In genomic region chr13:99436686-99437416, GRCh38 we compare ENCODE assay signal across 1 cellular context.
TF ChIP-seq lines count a peak whose summit lies in the region.

No MANE protein-coding gene starts in this region.

TF ChIP-seq in HepG2, 621 proteins besides CTCF, POLR2A, EP300 and RAD21 (continued from another document and continues in another):
- TF ChIP-seq MED1 (CRISPR knock-in tag; IDR thresholded peaks at IDR 0.05) (0 out of 2 replicates have a peak, but pooled peaks have one; percentile 21), BORCS8-MEF2B (CRISPR knock-in tag; IDR thresholded peaks at IDR 0.05) (no peak), HDAC1 (CRISPR knock-in tag; IDR thresholded peaks at IDR 0.05) (no peak), FOSL2 (CRISPR knock-in tag; IDR thresholded peaks at IDR 0.05) (peak; percentile 59), SALL1 (CRISPR knock-in tag; IDR thresholded peaks at IDR 0.05) (peak; percentile 61; the same call in 1 of the 2 replicates), ZSCAN21 (CRISPR knock-in tag; IDR thresholded peaks at IDR 0.05; ENCODE audit: borderline replicate concordance) (peak; percentile 11; the same call in 1 of the 2 replicates), ZNF703 (CRISPR knock-in tag; IDR thresholded peaks at IDR 0.05; ENCODE audit: borderline replicate concordance) (no peak), ZNF777 (CRISPR knock-in tag; IDR thresholded peaks at IDR 0.05) (0 out of 2 replicates have a peak, but pooled peaks have one; percentile 25), ELF3 (CRISPR knock-in tag; IDR thresholded peaks at IDR 0.05) (peak; percentile 29; the same call in 1 of the 2 replicates), ZFX (CRISPR knock-in tag; IDR thresholded peaks at IDR 0.05; ENCODE audit: low read depth) (peak; percentile 10; the same call in 1 of the 2 replicates), ZNF781 (CRISPR knock-in tag; IDR thresholded peaks at IDR 0.05; ENCODE audit: borderline replicate concordance, not compliant biosample characterization) (peak; percentile 50), ZNF574 (CRISPR knock-in tag; IDR thresholded peaks at IDR 0.05) (0 out of 2 replicates have a peak, but pooled peaks have one; percentile 40), PATZ1 (CRISPR knock-in tag; IDR thresholded peaks at IDR 0.05) (peak; percentile 41; the same call in 1 of the 2 replicates)
- TF ChIP-seq, protein P1, sequence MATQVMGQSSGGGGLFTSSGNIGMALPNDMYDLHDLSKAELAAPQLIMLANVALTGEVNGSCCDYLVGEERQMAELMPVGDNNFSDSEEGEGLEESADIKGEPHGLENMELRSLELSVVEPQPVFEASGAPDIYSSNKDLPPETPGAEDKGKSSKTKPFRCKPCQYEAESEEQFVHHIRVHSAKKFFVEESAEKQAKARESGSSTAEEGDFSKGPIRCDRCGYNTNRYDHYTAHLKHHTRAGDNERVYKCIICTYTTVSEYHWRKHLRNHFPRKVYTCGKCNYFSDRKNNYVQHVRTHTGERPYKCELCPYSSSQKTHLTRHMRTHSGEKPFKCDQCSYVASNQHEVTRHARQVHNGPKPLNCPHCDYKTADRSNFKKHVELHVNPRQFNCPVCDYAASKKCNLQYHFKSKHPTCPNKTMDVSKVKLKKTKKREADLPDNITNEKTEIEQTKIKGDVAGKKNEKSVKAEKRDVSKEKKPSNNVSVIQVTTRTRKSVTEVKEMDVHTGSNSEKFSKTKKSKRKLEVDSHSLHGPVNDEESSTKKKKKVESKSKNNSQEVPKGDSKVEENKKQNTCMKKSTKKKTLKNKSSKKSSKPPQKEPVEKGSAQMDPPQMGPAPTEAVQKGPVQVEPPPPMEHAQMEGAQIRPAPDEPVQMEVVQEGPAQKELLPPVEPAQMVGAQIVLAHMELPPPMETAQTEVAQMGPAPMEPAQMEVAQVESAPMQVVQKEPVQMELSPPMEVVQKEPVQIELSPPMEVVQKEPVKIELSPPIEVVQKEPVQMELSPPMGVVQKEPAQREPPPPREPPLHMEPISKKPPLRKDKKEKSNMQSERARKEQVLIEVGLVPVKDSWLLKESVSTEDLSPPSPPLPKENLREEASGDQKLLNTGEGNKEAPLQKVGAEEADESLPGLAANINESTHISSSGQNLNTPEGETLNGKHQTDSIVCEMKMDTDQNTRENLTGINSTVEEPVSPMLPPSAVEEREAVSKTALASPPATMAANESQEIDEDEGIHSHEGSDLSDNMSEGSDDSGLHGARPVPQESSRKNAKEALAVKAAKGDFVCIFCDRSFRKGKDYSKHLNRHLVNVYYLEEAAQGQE (IDR thresholded peaks at IDR 0.05; ENCODE audit: borderline replicate concordance in 1 of 2, low read depth in 1 of 2, low read length in 2 of 2), result peak in 1 of 2 experiments; percentile 36; a peak in 1 of 4 replicates
- TF ChIP-seq, protein P2, sequence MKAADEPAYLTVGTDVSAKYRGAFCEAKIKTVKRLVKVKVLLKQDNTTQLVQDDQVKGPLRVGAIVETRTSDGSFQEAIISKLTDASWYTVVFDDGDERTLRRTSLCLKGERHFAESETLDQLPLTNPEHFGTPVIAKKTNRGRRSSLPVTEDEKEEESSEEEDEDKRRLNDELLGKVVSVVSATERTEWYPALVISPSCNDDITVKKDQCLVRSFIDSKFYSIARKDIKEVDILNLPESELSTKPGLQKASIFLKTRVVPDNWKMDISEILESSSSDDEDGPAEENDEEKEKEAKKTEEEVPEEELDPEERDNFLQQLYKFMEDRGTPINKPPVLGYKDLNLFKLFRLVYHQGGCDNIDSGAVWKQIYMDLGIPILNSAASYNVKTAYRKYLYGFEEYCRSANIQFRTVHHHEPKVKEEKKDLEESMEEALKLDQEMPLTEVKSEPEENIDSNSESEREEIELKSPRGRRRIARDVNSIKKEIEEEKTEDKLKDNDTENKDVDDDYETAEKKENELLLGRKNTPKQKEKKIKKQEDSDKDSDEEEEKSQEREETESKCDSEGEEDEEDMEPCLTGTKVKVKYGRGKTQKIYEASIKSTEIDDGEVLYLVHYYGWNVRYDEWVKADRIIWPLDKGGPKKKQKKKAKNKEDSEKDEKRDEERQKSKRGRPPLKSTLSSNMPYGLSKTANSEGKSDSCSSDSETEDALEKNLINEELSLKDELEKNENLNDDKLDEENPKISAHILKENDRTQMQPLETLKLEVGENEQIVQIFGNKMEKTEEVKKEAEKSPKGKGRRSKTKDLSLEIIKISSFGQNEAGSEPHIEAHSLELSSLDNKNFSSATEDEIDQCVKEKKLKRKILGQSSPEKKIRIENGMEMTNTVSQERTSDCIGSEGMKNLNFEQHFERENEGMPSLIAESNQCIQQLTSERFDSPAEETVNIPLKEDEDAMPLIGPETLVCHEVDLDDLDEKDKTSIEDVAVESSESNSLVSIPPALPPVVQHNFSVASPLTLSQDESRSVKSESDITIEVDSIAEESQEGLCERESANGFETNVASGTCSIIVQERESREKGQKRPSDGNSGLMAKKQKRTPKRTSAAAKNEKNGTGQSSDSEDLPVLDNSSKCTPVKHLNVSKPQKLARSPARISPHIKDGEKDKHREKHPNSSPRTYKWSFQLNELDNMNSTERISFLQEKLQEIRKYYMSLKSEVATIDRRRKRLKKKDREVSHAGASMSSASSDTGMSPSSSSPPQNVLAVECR (CRISPR knock-in tag; IDR thresholded peaks at IDR 0.05; ENCODE audit: borderline replicate concordance), result peak; percentile 32; the same call in 1 of the 2 replicates
- TF ChIP-seq, protein P3, sequence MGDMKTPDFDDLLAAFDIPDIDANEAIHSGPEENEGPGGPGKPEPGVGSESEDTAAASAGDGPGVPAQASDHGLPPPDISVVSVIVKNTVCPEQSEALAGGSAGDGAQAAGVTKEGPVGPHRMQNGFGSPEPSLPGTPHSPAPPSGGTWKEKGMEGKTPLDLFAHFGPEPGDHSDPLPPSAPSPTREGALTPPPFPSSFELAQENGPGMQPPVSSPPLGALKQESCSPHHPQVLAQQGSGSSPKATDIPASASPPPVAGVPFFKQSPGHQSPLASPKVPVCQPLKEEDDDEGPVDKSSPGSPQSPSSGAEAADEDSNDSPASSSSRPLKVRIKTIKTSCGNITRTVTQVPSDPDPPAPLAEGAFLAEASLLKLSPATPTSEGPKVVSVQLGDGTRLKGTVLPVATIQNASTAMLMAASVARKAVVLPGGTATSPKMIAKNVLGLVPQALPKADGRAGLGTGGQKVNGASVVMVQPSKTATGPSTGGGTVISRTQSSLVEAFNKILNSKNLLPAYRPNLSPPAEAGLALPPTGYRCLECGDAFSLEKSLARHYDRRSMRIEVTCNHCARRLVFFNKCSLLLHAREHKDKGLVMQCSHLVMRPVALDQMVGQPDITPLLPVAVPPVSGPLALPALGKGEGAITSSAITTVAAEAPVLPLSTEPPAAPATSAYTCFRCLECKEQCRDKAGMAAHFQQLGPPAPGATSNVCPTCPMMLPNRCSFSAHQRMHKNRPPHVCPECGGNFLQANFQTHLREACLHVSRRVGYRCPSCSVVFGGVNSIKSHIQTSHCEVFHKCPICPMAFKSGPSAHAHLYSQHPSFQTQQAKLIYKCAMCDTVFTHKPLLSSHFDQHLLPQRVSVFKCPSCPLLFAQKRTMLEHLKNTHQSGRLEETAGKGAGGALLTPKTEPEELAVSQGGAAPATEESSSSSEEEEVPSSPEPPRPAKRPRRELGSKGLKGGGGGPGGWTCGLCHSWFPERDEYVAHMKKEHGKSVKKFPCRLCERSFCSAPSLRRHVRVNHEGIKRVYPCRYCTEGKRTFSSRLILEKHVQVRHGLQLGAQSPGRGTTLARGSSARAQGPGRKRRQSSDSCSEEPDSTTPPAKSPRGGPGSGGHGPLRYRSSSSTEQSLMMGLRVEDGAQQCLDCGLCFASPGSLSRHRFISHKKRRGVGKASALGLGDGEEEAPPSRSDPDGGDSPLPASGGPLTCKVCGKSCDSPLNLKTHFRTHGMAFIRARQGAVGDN (CRISPR knock-in tag; IDR thresholded peaks at IDR 0.05), result peak; percentile 59
- TF ChIP-seq, protein P4, sequence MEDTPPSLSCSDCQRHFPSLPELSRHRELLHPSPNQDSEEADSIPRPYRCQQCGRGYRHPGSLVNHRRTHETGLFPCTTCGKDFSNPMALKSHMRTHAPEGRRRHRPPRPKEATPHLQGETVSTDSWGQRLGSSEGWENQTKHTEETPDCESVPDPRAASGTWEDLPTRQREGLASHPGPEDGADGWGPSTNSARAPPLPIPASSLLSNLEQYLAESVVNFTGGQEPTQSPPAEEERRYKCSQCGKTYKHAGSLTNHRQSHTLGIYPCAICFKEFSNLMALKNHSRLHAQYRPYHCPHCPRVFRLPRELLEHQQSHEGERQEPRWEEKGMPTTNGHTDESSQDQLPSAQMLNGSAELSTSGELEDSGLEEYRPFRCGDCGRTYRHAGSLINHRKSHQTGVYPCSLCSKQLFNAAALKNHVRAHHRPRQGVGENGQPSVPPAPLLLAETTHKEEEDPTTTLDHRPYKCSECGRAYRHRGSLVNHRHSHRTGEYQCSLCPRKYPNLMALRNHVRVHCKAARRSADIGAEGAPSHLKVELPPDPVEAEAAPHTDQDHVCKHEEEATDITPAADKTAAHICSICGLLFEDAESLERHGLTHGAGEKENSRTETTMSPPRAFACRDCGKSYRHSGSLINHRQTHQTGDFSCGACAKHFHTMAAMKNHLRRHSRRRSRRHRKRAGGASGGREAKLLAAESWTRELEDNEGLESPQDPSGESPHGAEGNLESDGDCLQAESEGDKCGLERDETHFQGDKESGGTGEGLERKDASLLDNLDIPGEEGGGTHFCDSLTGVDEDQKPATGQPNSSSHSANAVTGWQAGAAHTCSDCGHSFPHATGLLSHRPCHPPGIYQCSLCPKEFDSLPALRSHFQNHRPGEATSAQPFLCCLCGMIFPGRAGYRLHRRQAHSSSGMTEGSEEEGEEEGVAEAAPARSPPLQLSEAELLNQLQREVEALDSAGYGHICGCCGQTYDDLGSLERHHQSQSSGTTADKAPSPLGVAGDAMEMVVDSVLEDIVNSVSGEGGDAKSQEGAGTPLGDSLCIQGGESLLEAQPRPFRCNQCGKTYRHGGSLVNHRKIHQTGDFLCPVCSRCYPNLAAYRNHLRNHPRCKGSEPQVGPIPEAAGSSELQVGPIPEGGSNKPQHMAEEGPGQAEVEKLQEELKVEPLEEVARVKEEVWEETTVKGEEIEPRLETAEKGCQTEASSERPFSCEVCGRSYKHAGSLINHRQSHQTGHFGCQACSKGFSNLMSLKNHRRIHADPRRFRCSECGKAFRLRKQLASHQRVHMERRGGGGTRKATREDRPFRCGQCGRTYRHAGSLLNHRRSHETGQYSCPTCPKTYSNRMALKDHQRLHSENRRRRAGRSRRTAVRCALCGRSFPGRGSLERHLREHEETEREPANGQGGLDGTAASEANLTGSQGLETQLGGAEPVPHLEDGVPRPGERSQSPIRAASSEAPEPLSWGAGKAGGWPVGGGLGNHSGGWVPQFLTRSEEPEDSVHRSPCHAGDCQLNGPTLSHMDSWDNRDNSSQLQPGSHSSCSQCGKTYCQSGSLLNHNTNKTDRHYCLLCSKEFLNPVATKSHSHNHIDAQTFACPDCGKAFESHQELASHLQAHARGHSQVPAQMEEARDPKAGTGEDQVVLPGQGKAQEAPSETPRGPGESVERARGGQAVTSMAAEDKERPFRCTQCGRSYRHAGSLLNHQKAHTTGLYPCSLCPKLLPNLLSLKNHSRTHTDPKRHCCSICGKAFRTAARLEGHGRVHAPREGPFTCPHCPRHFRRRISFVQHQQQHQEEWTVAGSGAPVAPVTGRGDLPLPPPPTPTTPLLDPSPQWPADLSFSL (CRISPR knock-in tag; IDR thresholded peaks at IDR 0.05), result peak; percentile 93
- TF ChIP-seq, protein P5, sequence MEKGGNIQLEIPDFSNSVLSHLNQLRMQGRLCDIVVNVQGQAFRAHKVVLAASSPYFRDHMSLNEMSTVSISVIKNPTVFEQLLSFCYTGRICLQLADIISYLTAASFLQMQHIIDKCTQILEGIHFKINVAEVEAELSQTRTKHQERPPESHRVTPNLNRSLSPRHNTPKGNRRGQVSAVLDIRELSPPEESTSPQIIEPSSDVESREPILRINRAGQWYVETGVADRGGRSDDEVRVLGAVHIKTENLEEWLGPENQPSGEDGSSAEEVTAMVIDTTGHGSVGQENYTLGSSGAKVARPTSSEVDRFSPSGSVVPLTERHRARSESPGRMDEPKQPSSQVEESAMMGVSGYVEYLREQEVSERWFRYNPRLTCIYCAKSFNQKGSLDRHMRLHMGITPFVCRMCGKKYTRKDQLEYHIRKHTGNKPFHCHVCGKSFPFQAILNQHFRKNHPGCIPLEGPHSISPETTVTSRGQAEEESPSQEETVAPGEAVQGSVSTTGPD (CRISPR knock-in tag; IDR thresholded peaks at IDR 0.05), result no peak
- TF ChIP-seq, protein P6, sequence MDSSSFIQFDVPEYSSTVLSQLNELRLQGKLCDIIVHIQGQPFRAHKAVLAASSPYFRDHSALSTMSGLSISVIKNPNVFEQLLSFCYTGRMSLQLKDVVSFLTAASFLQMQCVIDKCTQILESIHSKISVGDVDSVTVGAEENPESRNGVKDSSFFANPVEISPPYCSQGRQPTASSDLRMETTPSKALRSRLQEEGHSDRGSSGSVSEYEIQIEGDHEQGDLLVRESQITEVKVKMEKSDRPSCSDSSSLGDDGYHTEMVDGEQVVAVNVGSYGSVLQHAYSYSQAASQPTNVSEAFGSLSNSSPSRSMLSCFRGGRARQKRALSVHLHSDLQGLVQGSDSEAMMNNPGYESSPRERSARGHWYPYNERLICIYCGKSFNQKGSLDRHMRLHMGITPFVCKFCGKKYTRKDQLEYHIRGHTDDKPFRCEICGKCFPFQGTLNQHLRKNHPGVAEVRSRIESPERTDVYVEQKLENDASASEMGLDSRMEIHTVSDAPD (CRISPR knock-in tag; IDR thresholded peaks at IDR 0.05), result 0 out of 2 replicates have a peak, but pooled peaks have one; percentile 43
